Comparison of ENCODE assay signal across 12 cellular contexts in genomic region chr6:111792914-111793700, GRCh38.
DNase-seq lines count a peak whose midpoint lies in the region; TF ChIP-seq lines count a peak whose summit lies in the region.
"Had no signal": no experiment of that assay in that cellular context is flagged by ENCODE, and none has a peak within 500 bp of the region (broad histone marks: within the 10 kb centered on the region; RNA-seq: fewer than 3 reads in every experiment).

No MANE protein-coding gene starts in this region.

- DNase-seq in T-helper 1 cell = no peak
- DNase-seq in GM06990 (ENCODE audit: extremely low read depth, insufficient read length) = no peak
- no peak for DNase-seq in activated naive CD8-positive, alpha-beta T cell treated with anti-CD3 and anti-CD28 coated beads for 36 hours
- DNase-seq in nephron progenitor cell = no peak
- no peak for DNase-seq in WERI-Rb-1
- DNase-seq in MCF 10A (ENCODE audit: unreplicated experiment) = no peak
- DNase-seq in KG1 (lab: John Stamatoyannopoulos, UW) = no peak
- DNase-seq: amygdala, H9, MV-4-11, Right ventricle myocardium superior had no signal

- peak overlapping the region; percentile 43 for H3K4me3 ChIP-seq in GM06990 (replicated peaks; ENCODE audit: low read depth, low read length)
- H3K4me3 ChIP-seq in WERI-Rb-1 (ENCODE audit: low read depth, low read length) = no peak overlapping the region

- H3K9me3 Mint-ChIP-seq in T-helper 1 cell treated with Interleukin-12 subunit alpha and Interleukin-12 subunit beta and Interleukin-4 antibody, amounts not matched to agents 30 μg/mL and 1 μg/mL, for 36 hours = no peaks in the 10 kb centered on the region
- H3K9me3 Mint-ChIP-seq in activated naive CD8-positive, alpha-beta T cell treated with anti-CD3 and anti-CD28 coated beads for 36 hours = peaks cover 1% of the 10 kb centered on the region
- H3K9me3 Mint-ChIP-seq in nephron progenitor cell = no peaks in the 10 kb centered on the region
- no peaks in the 10 kb centered on the region for H3K9me3 Mint-ChIP-seq in MCF 10A (ENCODE audit: unreplicated experiment)
- H3K9me3 Mint-ChIP-seq: H9 had no signal

- H3K9me3 ChIP-seq in WERI-Rb-1 (ENCODE audit: severe bottlenecking) = no peaks in the 10 kb centered on the region

- CTCF ChIA-PET in MCF 10A (lab: Yijun Ruan, JAX) = no interaction called here

- TF ChIP-seq CTCF in GM06990 (IDR thresholded peaks at IDR 0.05; ENCODE audit: insufficient read depth, low read length, poor library complexity, severe bottlenecking) (no peak), nephron progenitor cell (IDR thresholded peaks at IDR 0.05) (no peak), WERI-Rb-1 (IDR thresholded peaks at IDR 0.05; ENCODE audit: low read depth, low read length) (no peak), MCF 10A (IDR thresholded peaks at IDR 0.05; ENCODE audit: unreplicated experiment) (no peak)

- peaks cover 11% of the 10 kb centered on the region for H3K36me3 Mint-ChIP-seq in T-helper 1 cell treated with Interleukin-12 subunit alpha and Interleukin-12 subunit beta and Interleukin-4 antibody, amounts not matched to agents 30 μg/mL and 1 μg/mL, for 36 hours (ENCODE audit: low read depth)
- peaks cover 60% of the 10 kb centered on the region for H3K36me3 Mint-ChIP-seq in activated naive CD8-positive, alpha-beta T cell treated with anti-CD3 and anti-CD28 coated beads for 36 hours
- H3K36me3 Mint-ChIP-seq in nephron progenitor cell (ENCODE audit: low read depth) = no peaks in the 10 kb centered on the region
- no peaks in the 10 kb centered on the region for H3K36me3 Mint-ChIP-seq in MCF 10A (ENCODE audit: insufficient read depth, unreplicated experiment)

- POLR2A ChIA-PET in MCF 10A (lab: Yijun Ruan, JAX) = interaction anchor here (0.7 kb wide), 1 partner anchor 193 kb away, joined by 3 read pairs; no protein-coding TSS in a partner anchor

- H3K27me3 ChIP-seq in GM06990 (replicated peaks; ENCODE audit: control insufficient read depth, insufficient read depth, low read length) (no peaks in the 10 kb centered on the region), WERI-Rb-1 (ENCODE audit: insufficient read depth, low read depth, severe bottlenecking) (no peaks in the 10 kb centered on the region)

- H3K4me3 Mint-ChIP-seq in T-helper 1 cell treated with Interleukin-12 subunit alpha and Interleukin-12 subunit beta and Interleukin-4 antibody, amounts not matched to agents 30 μg/mL and 1 μg/mL, for 36 hours = no peak overlapping the region
- H3K4me3 Mint-ChIP-seq in activated naive CD8-positive, alpha-beta T cell treated with anti-CD3 and anti-CD28 coated beads for 36 hours = peak overlapping the region; percentile 87
- no peak overlapping the region for H3K4me3 Mint-ChIP-seq in nephron progenitor cell
- H3K4me3 Mint-ChIP-seq in MCF 10A (ENCODE audit: unreplicated experiment) = no peak overlapping the region
- H3K4me3 Mint-ChIP-seq: H9 had no signal

- H3K36me3 ChIP-seq in GM06990 (ENCODE audit: control insufficient read depth, insufficient read depth, low read length) = no peaks in the 10 kb centered on the region
- H3K36me3 ChIP-seq in WERI-Rb-1 = no peaks in the 10 kb centered on the region

- H3K4me1 Mint-ChIP-seq in T-helper 1 cell treated with Interleukin-12 subunit alpha and Interleukin-12 subunit beta and Interleukin-4 antibody, amounts not matched to agents 30 μg/mL and 1 μg/mL, for 36 hours (ENCODE audit: low read depth) = peaks cover 52% of the 10 kb centered on the region
- H3K4me1 Mint-ChIP-seq in activated naive CD8-positive, alpha-beta T cell treated with anti-CD3 and anti-CD28 coated beads for 36 hours = peaks cover 68% of the 10 kb centered on the region
- H3K4me1 Mint-ChIP-seq in nephron progenitor cell = peaks cover 33% of the 10 kb centered on the region
- no peaks in the 10 kb centered on the region for H3K4me1 Mint-ChIP-seq in MCF 10A (ENCODE audit: insufficient read depth, unreplicated experiment)

- H3K27me3 Mint-ChIP-seq in T-helper 1 cell treated with Interleukin-12 subunit alpha and Interleukin-12 subunit beta and Interleukin-4 antibody, amounts not matched to agents 30 μg/mL and 1 μg/mL, for 36 hours (ENCODE audit: low read depth) = no peaks in the 10 kb centered on the region
- H3K27me3 Mint-ChIP-seq in activated naive CD8-positive, alpha-beta T cell treated with anti-CD3 and anti-CD28 coated beads for 36 hours = no peaks in the 10 kb centered on the region
- H3K27me3 Mint-ChIP-seq in nephron progenitor cell (ENCODE audit: low read depth, poor library complexity) = no peaks in the 10 kb centered on the region
- no peaks in the 10 kb centered on the region for H3K27me3 Mint-ChIP-seq in MCF 10A (ENCODE audit: insufficient read depth, unreplicated experiment)

- peak overlapping the region; percentile 69 for H3K27ac Mint-ChIP-seq in T-helper 1 cell treated with Interleukin-12 subunit alpha and Interleukin-12 subunit beta and Interleukin-4 antibody, amounts not matched to agents 30 μg/mL and 1 μg/mL, for 36 hours
- H3K27ac Mint-ChIP-seq in activated naive CD8-positive, alpha-beta T cell treated with anti-CD3 and anti-CD28 coated beads for 36 hours = peak overlapping the region; percentile 97
- H3K27ac Mint-ChIP-seq in nephron progenitor cell (peak overlapping the region; percentile 60), MCF 10A (ENCODE audit: low read depth, unreplicated experiment) (no peak overlapping the region)

- no peak overlapping the region for H3K27ac ChIP-seq in WERI-Rb-1

- intact Hi-C loops in MCF 10A (cut with micrococcal nuclease) = no loop called here

- no TSS peak for BruUV-seq in MCF 10A (replicated peaks; lab: Mats Ljungman, UMichigan)
